Comparison of ENCODE assay signal across 21 cellular contexts in genomic region chr11:102573851-102574250, GRCh38.
DNase-seq lines count a peak whose midpoint lies in the region; ATAC-seq and TF ChIP-seq lines count a peak whose summit lies in the region.
"Had no signal": no experiment of that assay in that cellular context is flagged by ENCODE, and none has a peak within 500 bp of the region (broad histone marks: within the 10 kb centered on the region; RNA-seq: fewer than 3 reads in every experiment).

No MANE protein-coding gene starts in this region.

- ATAC-seq in HG03439 (IDR thresholded peaks at IDR 0.05; ENCODE audit: unreplicated experiment) = no peak
- ATAC-seq: heart left ventricle, lower lobe of right lung had no signal

- in situ Hi-C loops in astrocyte of the cerebellum (cut with HindIII; ENCODE audit: low sequenced_read_pairs) = no loop called here

- H3K4me3 ChIP-seq in NB4 (ENCODE audit: low read depth, low read length) (no peak overlapping the region), astrocyte of the cerebellum (ENCODE audit: low read depth, low read length) (no peak overlapping the region)
- H3K4me3 ChIP-seq: colonic mucosa, heart left ventricle, lower lobe of right lung, ovary, vagina had no signal

- no peak for TF ChIP-seq CTCF in NB4 (IDR thresholded peaks at IDR 0.05; ENCODE audit: low read depth, low read length)
- no peak for TF ChIP-seq CTCF in astrocyte of the cerebellum (IDR thresholded peaks at IDR 0.05; ENCODE audit: low read depth, low read length, missing control alignments)

- no peak for TF ChIP-seq POLR2A in NB4 (IDR thresholded peaks at IDR 0.05; ENCODE audit: extremely low read depth, insufficient read length)

- peak; percentile 39 for DNase-seq in DMS153 treated with DMSO at 0.1 percent for 48 hours (lab: John Stamatoyannopoulos, UW; ENCODE audit: unreplicated experiment)
- peak; percentile 70 for DNase-seq in NB4 (ENCODE audit: low read depth)
- peak; percentile 16 for DNase-seq in astrocyte of the cerebellum (ENCODE audit: low read depth)
- DNase-seq in kidney tubule cell (ENCODE audit: low spot score) = peak; percentile 17
- no peak for DNase-seq in AG08396 (ENCODE audit: low spot score)
- no peak for DNase-seq in stimulated activated CD4-positive, alpha-beta T cell treated with anti-CD3 and anti-CD28 coated beads, Interleukin-4, amount 100 ng/mL, for 4 hours
- no peak for DNase-seq in NCI-H2029 (lab: John Stamatoyannopoulos, UW)
- DNase-seq: AML-193, aorta, colonic mucosa, GF-D8, heart left ventricle, lower lobe of right lung, naive B cell, NCI-H1417 treated with DMSO at 0.1 percent for 48 hours, NCI-H446 treated with DMSO at 0.1 percent for 48 hours, ovary, SIG-M5, substantia nigra had no signal

Comparison
In these comparisons a context has a peak if more than half of its experiments do, and no peak if none do; other contexts are left out.
1. DNase-seq: peak in DMS153 treated with DMSO at 0.1 percent for 48 hours (single experiment), NB4 (single experiment), astrocyte of the cerebellum (single experiment) and kidney tubule cell (single experiment); none in AG08396 (single experiment), stimulated activated CD4-positive, alpha-beta T cell treated with anti-CD3 and anti-CD28 coated beads, Interleukin-4, amount 100 ng/mL, for 4 hours (0 of 2) and NCI-H2029 (single experiment).